29 cellular contexts compared by ENCODE assay signal in the genomic region with DNA sequence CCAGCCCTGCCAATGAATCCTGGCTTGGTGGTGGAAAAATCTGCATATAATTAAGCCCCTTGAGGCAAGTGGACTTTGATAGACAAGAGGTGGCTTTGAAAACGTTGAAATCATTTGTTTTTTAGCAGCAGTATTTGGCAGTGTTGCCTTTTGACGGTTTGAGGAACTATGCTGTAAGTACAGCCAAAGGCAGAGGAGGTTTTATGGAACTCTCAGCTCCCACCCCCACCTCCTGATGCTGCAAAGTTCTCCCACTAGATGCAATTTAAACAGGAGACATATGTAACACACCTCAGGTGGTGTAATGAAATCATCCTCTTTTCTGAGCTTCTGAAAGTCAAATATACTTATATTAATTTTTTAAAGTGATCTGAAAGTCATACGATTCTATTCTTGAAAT.
"Had no signal": no experiment of that assay in that cellular context is flagged by ENCODE, and none has a peak within 500 bp of the region (broad histone marks: within the 10 kb centered on the region; RNA-seq: fewer than 3 reads in every experiment).

No MANE protein-coding gene starts in this region.

- DNase-seq: activated B cell treated with CpG ODN at 0.5 μM for 24 hours; activated CD4-positive, alpha-beta memory T cell treated with anti-CD3 and anti-CD28 coated beads for 36 hours; activated CD4-positive, alpha-beta T cell treated with anti-CD3 and anti-CD28 coated beads for 4 hours; activated CD4-positive, alpha-beta T cell treated with anti-CD3 and anti-CD28 coated beads, Interleukin-2, amount 10 ng/mL, durations not matched to agents 24 days and 14 days; activated CD4-positive, alpha-beta T cell treated with anti-CD3 and anti-CD28 coated beads, Interleukin-2, amount 50 U/mL, for 1 hour; activated CD4-positive, alpha-beta T cell treated with anti-CD3 and anti-CD28 coated beads, Interleukin-2, amount 50 U/mL, for 4 hours; activated CD4-positive, CD25-positive, alpha-beta regulatory T cell treated with anti-CD3 and anti-CD28 coated beads, Interleukin-2, amount 50 U/mL, for 72 hours; activated CD8-positive, alpha-beta memory T cell treated with anti-CD3 and anti-CD28 coated beads, Interleukin-2, amount 50 U/mL, for 4 hours; activated CD8-positive, alpha-beta T cell treated with anti-CD3 and anti-CD28 coated beads for 36 hours; activated effector memory CD4-positive, alpha-beta T cell treated with anti-CD3 and anti-CD28 coated beads, Interleukin-2, amount 50 U/mL, for 16 hours; activated gamma-delta T cell treated with Interleukin-2 at 50 U/mL for 16 hours; activated naive CD4-positive, alpha-beta T cell; activated naive CD4-positive, alpha-beta T cell treated with anti-CD3 and anti-CD28 coated beads for 36 hours; activated naive CD4-positive, alpha-beta T cell treated with anti-CD3 and anti-CD28 coated beads, Interleukin-2, amount 50 U/mL, for 16 hours; activated naive CD8-positive, alpha-beta T cell treated with anti-CD3 and anti-CD28 coated beads for 36 hours; activated T-cell treated with anti-CD3 and anti-CD28 coated beads for 4 hours; activated T-cell treated with anti-CD3 and anti-CD28 coated beads, Interleukin-2, amount 50 U/mL, for 1 hour; activated T-cell treated with anti-CD3 and anti-CD28 coated beads, Interleukin-2, amount 50 U/mL, for 4 hours; activated T-cell treated with anti-CD3 and anti-CD28 coated beads, Interleukin-2, amount 50 U/mL, for 72 hours; adrenal gland; amniotic stem cell; aorta; body of pancreas; brain microvascular endothelial cell; cerebellar nuclear complex; T-helper 2 cell; T-helper 9 cell had no signal

- ATAC-seq: activated CD8-positive, alpha-beta T cell treated with anti-CD3 and anti-CD28 coated beads for 36 hours; activated naive CD4-positive, alpha-beta T cell treated with anti-CD3 and anti-CD28 coated beads, Interleukin-2, amount 50 U/mL, for 72 hours; activated T-cell treated with anti-CD3 and anti-CD28 coated beads, Interleukin-2, amount 50 U/mL, for 4 hours; activated T-cell treated with anti-CD3 and anti-CD28 coated beads, Interleukin-2, amount 50 U/mL, for 72 hours; activated T-helper 17 cell treated with anti-CD3 and anti-CD28 coated beads, Interleukin-2, amount 50 U/mL, for 72 hours; body of pancreas had no signal
